17 cellular contexts compared by ENCODE assay signal in the genomic region with DNA sequence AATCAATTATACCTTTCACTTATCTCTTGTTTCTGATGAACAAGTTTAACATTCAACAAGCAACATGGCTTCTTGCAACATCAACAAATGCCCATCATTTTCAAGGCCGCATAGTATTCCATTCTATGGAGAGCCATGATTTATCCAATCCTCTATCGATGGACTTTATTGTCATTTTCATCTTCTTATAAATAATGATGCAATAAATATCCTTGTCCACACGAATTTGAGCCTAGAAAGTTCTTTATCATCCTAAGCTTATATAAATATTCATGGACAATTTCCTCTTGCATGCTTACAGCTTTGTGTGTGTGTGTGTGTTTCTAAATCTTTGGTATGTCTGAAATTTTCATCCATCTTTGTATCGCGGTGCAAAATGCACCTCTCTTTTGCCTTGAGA. TPM values are rescaled to one million over a fixed set of nuclear protein-coding genes. Genes with fewer than 3 reads are reported as not detected.
A peak's percentile ranks its signal among the peaks of the same experiment; 100 is the strongest.
DNase-seq lines count a peak whose midpoint lies in the region; ATAC-seq, FAIRE-seq and TF ChIP-seq lines count a peak whose summit lies in the region.
"Had no signal": no experiment of that assay in that cellular context is flagged by ENCODE, and none has a peak within 500 bp of the region (broad histone marks: within the 10 kb centered on the region; RNA-seq: fewer than 3 reads in every experiment).

No MANE protein-coding gene starts in this region.

- in situ Hi-C loops in HepG2 (cut with HindIII; ENCODE audit: extremely low pct_ligation_motif_present, low pct_unique_long_range_greater_than_20kb) (no loop called here), GM12878 (cut with MboI) (no loop called here)

- TF ChIP-seq EP300 in HepG2 (IDR thresholded peaks at IDR 0.05; ENCODE audit: low read depth in 2 of 2, low read length in 2 of 2), result no peak
- TF ChIP-seq EP300 in HepG2 (CRISPR knock-in tag; IDR thresholded peaks at IDR 0.05; ENCODE audit: borderline replicate concordance), result no peak
- TF ChIP-seq EP300 in GM12878 (IDR thresholded peaks at IDR 0.05; ENCODE audit: borderline replicate concordance in 1 of 2, control insufficient read depth in 1 of 2, low read depth in 2 of 2, low read length in 2 of 2), result no peak

- RAD21 ChIA-PET in GM12878 (lab: Charles Lee; ENCODE audit: unreplicated experiment), result interaction anchor here (1.2 to 6.3 kb wide), 6 partner anchors 11 to 126 kb away, joined by 4 to 63 read pairs (median 16); no protein-coding TSS in a partner anchor

- CTCF ChIA-PET in HepG2 (lab: Yijun Ruan, JAX; ENCODE audit: low intra/inter-chr PET ratio, low total read pairs), result no interaction called here
- CTCF ChIA-PET in GM12878 (lab: Yijun Ruan, JAX), result interaction anchor here (1.2 to 3.9 kb wide), 5 partner anchors 9 to 193 kb away, joined by 3 to 37 read pairs (median 8); no protein-coding TSS in a partner anchor

- no peak for TF ChIP-seq CTCF in HepG2 (CRISPR knock-in tag; IDR thresholded peaks at IDR 0.05)
- no peak for TF ChIP-seq CTCF in right lobe of liver (IDR thresholded peaks at IDR 0.05)
- TF ChIP-seq CTCF in GM12878 (IDR thresholded peaks at IDR 0.05 in 2 of 3, conservative IDR thresholded peaks at IDR 0.05 in 1 of 3; ENCODE audit: control insufficient read depth in 2 of 3, extremely low read depth in 1 of 3, insufficient read depth in 1 of 3, low read depth in 3 of 3, low read length in 3 of 3), result no peak
- TF ChIP-seq CTCF in kidney (IDR thresholded peaks at IDR 0.05; ENCODE audit: borderline replicate concordance, extremely low read depth, insufficient read depth), result no peak

- FAIRE-seq in HepG2 (lab: Jason Lieb, UNC), result no peak
- FAIRE-seq in GM12878 (lab: Jason Lieb, UNC), result no peak
- FAIRE-seq in kidney (lab: Jason Lieb, UNC), result no peak
- FAIRE-seq: H54 had no signal

- H3K27me3 ChIP-seq in HepG2 (ENCODE audit: control insufficient read depth in 1 of 2, insufficient read depth in 2 of 2, low read length in 2 of 2) (peaks cover 6 to 30% of the 10 kb centered on the region in 2 experiments; a peak in 4 of 5 replicates), right lobe of liver (no peaks in the 10 kb centered on the region), Karpas-422 (ENCODE audit: low read length) (no peaks in the 10 kb centered on the region), GM12878 (replicated peaks in 1 of 2; ENCODE audit: control insufficient read depth in 2 of 2, insufficient read depth in 2 of 2, low read length in 1 of 2) (no peaks in the 10 kb centered on the region)

- H3K79me2 ChIP-seq in HepG2 (ENCODE audit: insufficient read depth, low read length), result no peaks in the 10 kb centered on the region
- peaks cover 28% of the 10 kb centered on the region for H3K79me2 ChIP-seq in Karpas-422 (ENCODE audit: low read length)
- H3K79me2 ChIP-seq in GM12878 (ENCODE audit: control insufficient read depth, insufficient read depth, low read length), result no peaks in the 10 kb centered on the region; the same call in 1 of the 2 replicates

- no peak for DNase-seq in HepG2 (ENCODE audit: low spot score)
- DNase-seq in right lobe of liver, result no peak
- no peak for DNase-seq in Karpas-422
- no peak for DNase-seq in GM12878 (ENCODE audit: low read depth, low spot score)
- DNase-seq in NCI-H69 (lab: John Stamatoyannopoulos, UW), result no peak
- DNase-seq in kidney, result no peak
- DNase-seq: COR-L47, DMS153, EL, NCI-H1048, NCI-H146, NCI-H345, NCI-H526 treated with DMSO at 0.1 percent for 48 hours, SK-N-SH had no signal

- H3K36me3 ChIP-seq in HepG2 (replicated peaks in 1 of 2; ENCODE audit: control insufficient read depth in 1 of 2, insufficient read depth in 2 of 2, low read length in 2 of 2) (no peaks in the 10 kb centered on the region), right lobe of liver (no peaks in the 10 kb centered on the region), Karpas-422 (ENCODE audit: insufficient read depth, low read length) (no peaks in the 10 kb centered on the region), GM12878 (ENCODE audit: control insufficient read depth in 2 of 2, insufficient read depth in 2 of 2, low read length in 1 of 2) (no peaks in the 10 kb centered on the region; a peak in 1 of 4 replicates), kidney (ENCODE audit: control insufficient read depth in 1 of 2, insufficient read depth in 2 of 2, low read length in 2 of 2) (no peaks in the 10 kb centered on the region)

- H3K4me1 ChIP-seq in HepG2 (ENCODE audit: insufficient read depth, low read length) (no peaks in the 10 kb centered on the region), right lobe of liver (peaks cover 0 to 16% (median 5%) of the 10 kb centered on the region in 4 donors), Karpas-422 (ENCODE audit: low read length) (peaks cover 100% of the 10 kb centered on the region), GM12878 (ENCODE audit: control insufficient read depth, insufficient read depth, low read length) (peaks cover 20% of the 10 kb centered on the region), kidney (ENCODE audit: control insufficient read depth in 1 of 2, insufficient read depth in 1 of 2, low read depth in 1 of 2, low read length in 2 of 2) (peaks cover 10 to 16% of the 10 kb centered on the region in 2 donors)

- H3K9ac ChIP-seq in HepG2 (ENCODE audit: insufficient read depth, low read depth, low read length) (no peak overlapping the region), Karpas-422 (ENCODE audit: low read length) (peak overlapping the region; percentile 91), GM12878 (ENCODE audit: control insufficient read depth, insufficient read depth, low read length) (no peak overlapping the region), kidney (ENCODE audit: low read length in 2 of 2) (no peak overlapping the region)

- no peaks in the 10 kb centered on the region for H4K20me1 ChIP-seq in HepG2 (ENCODE audit: insufficient read depth, low read length)
- H4K20me1 ChIP-seq in Karpas-422 (ENCODE audit: insufficient read depth, low read depth, low read length), result no peaks in the 10 kb centered on the region
- no peaks in the 10 kb centered on the region for H4K20me1 ChIP-seq in GM12878 (ENCODE audit: control insufficient read depth, insufficient read depth)

- H3K4me2 ChIP-seq in HepG2 (ENCODE audit: low read depth, low read length) (no peak overlapping the region), Karpas-422 (ENCODE audit: low read depth, low read length, poor library complexity, severe bottlenecking) (peak overlapping the region; percentile 86), GM12878 (ENCODE audit: control insufficient read depth, insufficient read depth) (no peak overlapping the region)

- no peak for TF ChIP-seq POLR2A in HepG2 (IDR thresholded peaks at IDR 0.05; ENCODE audit: insufficient read depth in 1 of 2, low read depth in 2 of 2, low read length in 2 of 2)
- no peak for TF ChIP-seq POLR2A in right lobe of liver (IDR thresholded peaks at IDR 0.05)
- TF ChIP-seq POLR2A in GM12878 (IDR thresholded peaks at IDR 0.05; ENCODE audit: low read depth, low read length), result no peak

- WGBS in HepG2 (ENCODE audit: low lambda C conversion rate), result 30% methylated on average over 5 of the region's 5 CpGs
- 79% methylated on average over 5 of the region's 5 CpGs for WGBS in right lobe of liver (ENCODE audit: insufficient coverage, low coverage, low lambda C conversion rate, missing lambda C conversion rate)
- 99% methylated on average over 5 of the region's 5 CpGs for WGBS in GM12878 (ENCODE audit: insufficient coverage, insufficient replicate concordance, low lambda C conversion rate, missing lambda C conversion rate)

- SMC1A ChIA-PET in GM12878 (lab: Charles Lee; ENCODE audit: uncharacterized antibody, unreplicated experiment), result interaction anchor here (1.0 to 11.0 kb wide), 15 partner anchors 8 to 207 kb away, joined by 3 to 111 read pairs (median 8); no protein-coding TSS in a partner anchor

- H2AFZ ChIP-seq in HepG2 (ENCODE audit: low read length) (no peak overlapping the region), Karpas-422 (ENCODE audit: low read length) (no peak overlapping the region), GM12878 (ENCODE audit: control insufficient read depth, low read depth, low read length) (no peak overlapping the region)

- ATAC-seq in HepG2 (no peak), right lobe of liver (no peak), GM12878 (no peak)
- no peak for ATAC-seq in activated CD4-positive, CD25-positive, alpha-beta regulatory T cell treated with anti-CD3 and anti-CD28 coated beads, Interleukin-2, amount 50 U/mL, for 24 hours
- ATAC-seq: Right ventricle myocardium inferior had no signal

- POLR2A ChIA-PET in HepG2 (lab: Yijun Ruan, JAX), result no interaction called here
- POLR2A ChIA-PET in GM12878 (lab: Charles Lee), result interaction anchor here (0.6 to 5.0 kb wide), 6 partner anchors 10 to 259 kb away, joined by 3 to 36 read pairs (median 6); no protein-coding TSS in a partner anchor

- TF ChIP-seq RAD21 in HepG2 (CRISPR knock-in tag; IDR thresholded peaks at IDR 0.05) (no peak), GM12878 (IDR thresholded peaks at IDR 0.05; ENCODE audit: insufficient read depth, low read depth, low read length) (no peak)

- no peaks in the 10 kb centered on the region for H3K9me2 ChIP-seq in Karpas-422 (replicated peaks; ENCODE audit: insufficient read depth, low read length)
- H3K9me2 ChIP-seq: SK-N-SH had no signal

- H3K9me3 ChIP-seq in HepG2 (ENCODE audit: low read length) (no peaks in the 10 kb centered on the region), right lobe of liver (no peaks in the 10 kb centered on the region), Karpas-422 (ENCODE audit: low read length) (no peaks in the 10 kb centered on the region), GM12878 (replicated peaks; ENCODE audit: control insufficient read depth, insufficient read depth, low read length) (no peaks in the 10 kb centered on the region), kidney (ENCODE audit: control insufficient read depth in 1 of 2, low read length in 2 of 2) (no peaks in the 10 kb centered on the region)
- H3K9me3 ChIP-seq: SK-N-SH had no signal

- no peak overlapping the region for H3K27ac ChIP-seq in HepG2 (ENCODE audit: extremely low read length, insufficient read depth, low read length)
- H3K27ac ChIP-seq in right lobe of liver, result no peak overlapping the region
- peak overlapping the region; percentile 99 for H3K27ac ChIP-seq in Karpas-422 (ENCODE audit: low read length)
- 0 out of 2 replicates have a peak overlapping the region, but pooled peaks have one; percentile 84 for H3K27ac ChIP-seq in GM12878 (ENCODE audit: control insufficient read depth, insufficient read depth)
- no peak overlapping the region for H3K27ac ChIP-seq in kidney (ENCODE audit: low read depth in 2 of 2, low read length in 2 of 2)

- BruUV-seq in HepG2 (replicated peaks; lab: Mats Ljungman, UMichigan) (no TSS peak), GM12878 (replicated peaks; lab: Mats Ljungman, UMichigan) (no TSS peak)

- intact Hi-C loops in HepG2 (cut with micrococcal nuclease; ENCODE audit: unreplicated experiment), result no loop called here
- intact Hi-C loops in right lobe of liver (cut with DNase I), result no loop called here
- intact Hi-C loops in GM12878 (cut with micrococcal nuclease; ENCODE audit: unreplicated experiment), result no loop called here
- intact Hi-C loops in kidney (cut with DNase I), result no loop called here

- H3K4me3 ChIP-seq in HepG2 (replicated peaks in 1 of 3; ENCODE audit: insufficient read depth in 1 of 3, low read depth in 2 of 3, low read length in 3 of 3), result no peak overlapping the region
- H3K4me3 ChIP-seq in right lobe of liver, result no peak overlapping the region
- H3K4me3 ChIP-seq in Karpas-422 (ENCODE audit: low read length), result peak overlapping the region; percentile 42; the same call in 1 of the 2 replicates
- H3K4me3 ChIP-seq in GM12878, result no peak overlapping the region
- no peak overlapping the region for H3K4me3 ChIP-seq in kidney (ENCODE audit: low read length in 2 of 2)

RNA-seq across cellular contexts. Expression of gene TOX2, which starts 29.1 kb away (rescaled TPM):
- not detected in 2 replicates for total RNA-seq in HepG2 (2016; rRNA removed; fragmentation: Illumina TruSeq; extraction: Trizol)
- total RNA-seq in HepG2 (2016; cell fraction: cytosol; rRNA removed; fragmentation: Illumina TruSeq; extraction: Trizol; ENCODE audit: low read depth), result not detected in 2 replicates
- not detected in 2 replicates for total RNA-seq in HepG2 (2016; cell fraction: insoluble cytoplasmic fraction; rRNA removed; fragmentation: Illumina TruSeq; extraction: Trizol)
- not detected in 2 replicates for total RNA-seq in HepG2 (2016; cell fraction: membrane; rRNA removed; fragmentation: Illumina TruSeq; extraction: Trizol)
- total RNA-seq in HepG2 (2016; cell fraction: nucleus; rRNA removed; fragmentation: Illumina TruSeq; extraction: Trizol), result not detected in 2 replicates
- not detected in 2 replicates for polyA plus RNA-seq in HepG2 (2011; rRNA removed)
- polyA plus RNA-seq in HepG2 (2011; cell fraction: cytosol; rRNA removed), result not detected in 2 replicates
- not detected in 2 replicates for polyA plus RNA-seq in HepG2 (2011; cell fraction: nucleus; rRNA removed)
- polyA plus RNA-seq in HepG2 (2012), result not detected in 2 replicates
- not detected in 2 replicates for polyA plus RNA-seq in HepG2 (2016; cell fraction: cytosol; fragmentation: Illumina TruSeq; extraction: Trizol; ENCODE audit: low read depth)
- polyA plus RNA-seq in HepG2 (2016; cell fraction: insoluble cytoplasmic fraction; fragmentation: Illumina TruSeq; extraction: Trizol; ENCODE audit: low read depth), result not detected in 2 replicates
- not detected in 2 replicates for polyA plus RNA-seq in HepG2 (2016; cell fraction: membrane; fragmentation: Illumina TruSeq; extraction: Trizol; ENCODE audit: low read depth)
- not detected in 2 replicates for polyA plus RNA-seq in HepG2 (2016; cell fraction: nucleus; fragmentation: Illumina TruSeq; extraction: Trizol; ENCODE audit: insufficient read depth, low read depth)
- 0.40 TPM in 1 of 2 replicates, not detected in the other for polyA minus RNA-seq in HepG2 (2011; rRNA and poly(A)+ RNA removed; ENCODE audit: low replicate concordance)
- polyA minus RNA-seq in HepG2 (2011; cell fraction: cytosol; rRNA and poly(A)+ RNA removed), result not detected in 2 replicates
- polyA minus RNA-seq in HepG2 (2011; cell fraction: nucleus; rRNA and poly(A)+ RNA removed), result not detected in 2 replicates
- total RNA-seq in right lobe of liver, result 1 to 10 TPM; 1.5 to 5.0 (median 2.2) TPM
- total RNA-seq in Karpas-422 (2014; rRNA removed; shearing (Covaris generic); ENCODE audit: low replicate concordance), result 42.9 and 54.1 TPM in 2 replicates
- total RNA-seq in GM12878 (2013; cell fraction: nucleolus; rRNA removed), result 10.6 and 14.4 TPM in 2 replicates
- total RNA-seq in GM12878 (2014; rRNA removed), result 8.0 and 8.5 TPM in 2 replicates
- 3.1 and 3.9 TPM in 2 replicates for total RNA-seq in GM12878 (2014; rRNA removed; fragmentation: Illumina TruSeq; extraction: Trizol)
- total RNA-seq in GM12878 (2021), result 40.5 and 40.6 TPM in 2 replicates
- polyA plus RNA-seq in GM12878 (2011; ENCODE audit: low read depth), result 4.9 TPM
- polyA plus RNA-seq in GM12878 (2011; rRNA removed), result 4.7 and 6.8 TPM in 2 replicates
- 9.0 and 15.7 TPM in 2 replicates for polyA plus RNA-seq in GM12878 (2011; cell fraction: cytosol; rRNA removed)
- 32.9 and 42.5 TPM in 2 replicates for polyA plus RNA-seq in GM12878 (2011; cell fraction: nucleus; rRNA removed)
- polyA plus RNA-seq in GM12878 (2012), result 11.0 and 15.1 TPM in 2 replicates
- 6.5 and 14.9 TPM in 2 replicates for polyA plus RNA-seq in GM12878 (2014; fragmentation: Illumina TruSeq; extraction: Trizol)
- polyA plus RNA-seq in GM12878 (2014; fragmentation: Nextera tagmentation; extraction: Ambion mirVana), result 1 to 10 TPM; 2.6 to 6.2 TPM
- polyA plus RNA-seq in GM12878 (2014; rRNA removed), result 16.5 and 21.9 TPM in 2 replicates
- polyA plus RNA-seq in GM12878 (2016; fragmentation: Nextera tagmentation; extraction: Ambion mirVana), result 10 to 100 TPM in 1 of 2 experiments, 1 to 10 TPM in 1; 7.3 to 23.8 TPM
- polyA minus RNA-seq in GM12878 (2011; rRNA and poly(A)+ RNA removed), result 4.6 and 11.5 TPM in 2 replicates
- 18.1 and 22.3 TPM in 2 replicates for polyA minus RNA-seq in GM12878 (2011; cell fraction: cytosol; rRNA and poly(A)+ RNA removed)
- polyA minus RNA-seq in GM12878 (2011; cell fraction: nucleus; rRNA and poly(A)+ RNA removed), result 8.6 and 14.6 TPM in 2 replicates
- total RNA-seq in kidney, result 5.9 TPM
- polyA plus RNA-seq in kidney (ENCODE audit: insufficient read depth, low read depth, low replicate concordance), result 4.7 TPM

Comparison
In these comparisons a context has a peak if more than half of its experiments do, and no peak if none do; other contexts are left out.
1. H3K27ac ChIP-seq: peak in Karpas-422 (single experiment) and GM12878 (single experiment); none in HepG2 (single experiment), right lobe of liver (0 of 3) and kidney (0 of 2).